ENCODE assay signal across 11 cellular contexts in the genomic region with DNA sequence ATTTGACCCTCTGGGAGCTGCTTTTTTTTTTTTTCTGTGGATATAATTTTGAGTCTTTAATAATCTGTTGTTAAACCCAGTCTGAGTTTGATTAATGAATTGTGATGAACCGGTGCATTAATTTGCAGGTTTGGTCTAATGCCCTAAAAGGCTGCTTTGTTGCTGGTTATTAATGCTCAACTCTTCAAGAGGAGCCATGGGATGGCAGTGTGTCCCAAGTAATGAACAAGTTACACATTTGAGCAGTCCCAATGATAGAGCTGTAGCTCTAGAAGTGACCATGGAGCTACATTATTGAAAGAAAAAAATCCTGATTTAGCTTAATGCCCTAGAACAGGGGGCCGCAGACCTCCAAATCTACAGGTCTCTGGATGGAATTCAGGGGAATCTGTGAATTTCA. TPM values are rescaled to one million over a fixed set of nuclear protein-coding genes. Genes with fewer than 3 reads are reported as not detected.
DNase-seq lines count a peak whose midpoint lies in the region; FAIRE-seq and TF ChIP-seq lines count a peak whose summit lies in the region.
"Had no signal": no experiment of that assay in that cellular context is flagged by ENCODE, and none has a peak within 500 bp of the region (broad histone marks: within the 10 kb centered on the region; RNA-seq: fewer than 3 reads in every experiment).

No MANE protein-coding gene starts in this region.

- H3K79me1 ChIP-seq in trophoblast cell (ENCODE audit: low read length): no peaks in the 10 kb centered on the region

- H3K4me2 ChIP-seq in trophoblast cell (ENCODE audit: low read length): no peak overlapping the region

- H3K27ac ChIP-seq in trophoblast cell (ENCODE audit: low read depth, low read length): no peak overlapping the region

- H3K79me2 ChIP-seq in trophoblast cell (ENCODE audit: control insufficient read depth, insufficient read depth, low read length, poor library complexity): no peaks in the 10 kb centered on the region

- H3K36me3 ChIP-seq in trophoblast cell (ENCODE audit: control insufficient read depth in 1 of 2, insufficient read depth in 2 of 2, low read length in 2 of 2): no peaks in the 10 kb centered on the region

- no CpG with 5 or more reads among the region's 2 CpGs for WGBS in trophoblast cell (ENCODE audit: extremely low coverage, insufficient coverage, insufficient read length)

- H2BK5ac ChIP-seq in trophoblast cell (ENCODE audit: low read depth, low read length, poor library complexity): no peak overlapping the region

- H3K23ac ChIP-seq in trophoblast cell (ENCODE audit: low read length): no peak overlapping the region

- H3K9me3 ChIP-seq in trophoblast cell (ENCODE audit: insufficient read depth, low read depth, low read length): no peaks in the 10 kb centered on the region

- no peak overlapping the region for H2BK120ac ChIP-seq in trophoblast cell (ENCODE audit: insufficient read depth, low read length, poor library complexity)

- no peak overlapping the region for H3K4ac ChIP-seq in trophoblast cell (ENCODE audit: low read depth, low read length)

- H3K27me3 ChIP-seq in trophoblast cell (ENCODE audit: insufficient read depth, low read length): no peaks in the 10 kb centered on the region

- no peak overlapping the region for H2AFZ ChIP-seq in trophoblast cell (ENCODE audit: insufficient read depth, low read length, poor library complexity)

- no peak overlapping the region for H3K9ac ChIP-seq in trophoblast cell (ENCODE audit: low read length)

- no peak overlapping the region for H3K18ac ChIP-seq in trophoblast cell (ENCODE audit: low read length)

- H3K4me3 ChIP-seq in trophoblast cell (ENCODE audit: low read depth, low read length): no peak overlapping the region

- no peak overlapping the region for H4K12ac ChIP-seq in trophoblast cell (ENCODE audit: low read depth, low read length)

- no peak overlapping the region for H3K14ac ChIP-seq in trophoblast cell (ENCODE audit: low read length)

- H2AK5ac ChIP-seq in trophoblast cell (ENCODE audit: low read length): no peak overlapping the region

- no peak overlapping the region for H4K91ac ChIP-seq in trophoblast cell (ENCODE audit: low read depth, low read length)

- no peaks in the 10 kb centered on the region for H3K4me1 ChIP-seq in trophoblast cell (ENCODE audit: control insufficient read depth in 1 of 2, insufficient read depth in 2 of 2, low read length in 2 of 2)

- no peak for FAIRE-seq in H54 (lab: Jason Lieb, UNC)
- FAIRE-seq: GM12892 had no signal

- TF ChIP-seq POLR2A in H54 (IDR thresholded peaks at IDR 0.05; ENCODE audit: low read depth, low read length): no peak

- peak; percentile 29 for DNase-seq in DMS79 (lab: John Stamatoyannopoulos, UW)
- DNase-seq in LoVo (ENCODE audit: low spot score): peak; percentile 15
- DNase-seq in SK-N-DZ (ENCODE audit: low spot score): peak; percentile 52
- DNase-seq in midbrain (lab: John Stamatoyannopoulos, UW): peak; percentile 2
- no peak for DNase-seq in stimulated activated CD4-positive, alpha-beta T cell treated with anti-CD3 and anti-CD28 coated beads, Interleukin-4, amount 100 ng/mL, for 24 hours
- no peak for DNase-seq in trophoblast cell
- DNase-seq in H54 (ENCODE audit: insufficient read length, low spot score): no peak
- DNase-seq: activated naive CD8-positive, alpha-beta T cell treated with anti-CD3 and anti-CD28 coated beads, Interleukin-2, amount 10 ng/mL, durations not matched to agents 7 days and 5 days; KG1; naive thymus-derived CD4-positive, alpha-beta T cell had no signal

- no peak overlapping the region for H2BK12ac ChIP-seq in trophoblast cell (ENCODE audit: low read length)

- H4K8ac ChIP-seq in trophoblast cell (ENCODE audit: low read depth, low read length): no peak overlapping the region

RNA-seq across cellular contexts. Expression of a gene that starts 53.1 kb away (rescaled TPM):
- 17.0 and 18.0 TPM in 2 replicates for polyA plus RNA-seq in SK-N-DZ (2014; cell fraction: cytosol; rRNA removed)
- 33.1 and 40.7 TPM in 2 replicates for polyA plus RNA-seq in SK-N-DZ (2014; cell fraction: nucleus; rRNA removed)
- polyA plus RNA-seq in trophoblast cell (2013): 20.0 and 20.2 TPM in 2 replicates

Comparison
In these comparisons a context has a peak if more than half of its experiments do, and no peak if none do; other contexts are left out.
1. DNase-seq: peak in DMS79 (single experiment), LoVo (single experiment), SK-N-DZ (single experiment) and midbrain (single experiment); none in stimulated activated CD4-positive, alpha-beta T cell treated with anti-CD3 and anti-CD28 coated beads, Interleukin-4, amount 100 ng/mL, for 24 hours (single experiment), trophoblast cell (0 of 2) and H54 (single experiment).